ENCODE assay signal across 8 cellular contexts in the genomic region with DNA sequence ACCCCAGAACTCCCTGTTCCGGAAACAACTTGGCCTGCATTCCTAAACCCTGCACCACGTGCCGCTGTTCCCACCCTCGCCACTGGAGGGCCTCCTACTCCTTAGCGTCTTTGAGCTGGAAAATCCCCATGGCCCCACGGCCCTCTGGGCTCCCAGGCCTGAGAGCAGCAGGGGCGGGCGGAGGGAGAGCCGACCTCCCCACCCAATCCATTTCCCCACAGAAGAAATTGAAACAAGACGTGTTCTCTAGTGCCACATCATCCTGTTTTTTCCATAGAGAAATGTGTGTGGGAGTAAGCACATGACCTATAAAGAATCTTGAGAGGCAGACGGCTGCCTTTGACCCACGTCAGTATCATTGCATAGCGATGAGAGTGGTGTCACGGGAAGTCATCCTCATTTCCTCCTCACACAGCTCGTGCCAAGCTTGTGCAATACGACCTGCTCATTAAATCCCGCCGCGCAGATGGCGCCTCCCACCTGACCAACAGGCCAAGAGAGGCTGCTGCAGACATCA.
DNase-seq lines count a peak whose midpoint lies in the region; ATAC-seq and TF ChIP-seq lines count a peak whose summit lies in the region.

No MANE protein-coding gene starts in this region.

- no peak overlapping the region for H3K27ac Mint-ChIP-seq in naive thymus-derived CD4-positive, alpha-beta T cell

- peak; percentile 14 for DNase-seq in DMS153 treated with DMSO at 0.1 percent for 48 hours (lab: John Stamatoyannopoulos, UW; ENCODE audit: unreplicated experiment)
- peak; percentile 89 for DNase-seq in left cardiac atrium
- no peak for DNase-seq in naive thymus-derived CD4-positive, alpha-beta T cell

- no peaks in the 10 kb centered on the region; the same call in 1 of the 2 replicates for H3K9me3 ChIP-seq in Loucy (ENCODE audit: insufficient read depth, low read depth, low read length)
- no peaks in the 10 kb centered on the region for H3K9me3 ChIP-seq in skeletal muscle satellite cell (replicated peaks; ENCODE audit: low read length)
- no peaks in the 10 kb centered on the region for H3K9me3 ChIP-seq in naive thymus-derived CD4-positive, alpha-beta T cell (ENCODE audit: control insufficient read depth in 2 of 3, low read length in 3 of 3)

- CTCF ChIA-PET in naive thymus-derived CD4-positive, alpha-beta T cell (lab: Charles Lee), result no interaction called here

- ATAC-seq in left cardiac atrium (peak; percentile 90 to 98), GM19351 (IDR thresholded peaks at IDR 0.05; ENCODE audit: unreplicated experiment) (no peak), GM19328 (IDR thresholded peaks at IDR 0.05; ENCODE audit: unreplicated experiment) (no peak)
- ATAC-seq in naive thymus-derived CD4-positive, alpha-beta T cell, result no peak

- H3K9ac ChIP-seq in Loucy (ENCODE audit: low read depth, low read length, poor library complexity, severe bottlenecking) (no peak overlapping the region), skeletal muscle satellite cell (ENCODE audit: low read depth, low read length) (peak overlapping the region; percentile 68)

- no peak overlapping the region for H3K4me3 Mint-ChIP-seq in naive thymus-derived CD4-positive, alpha-beta T cell

- no peak overlapping the region for H3K4me2 ChIP-seq in Loucy (ENCODE audit: low read depth, low read length, poor library complexity, severe bottlenecking)
- H3K4me2 ChIP-seq in skeletal muscle satellite cell (ENCODE audit: low read length), result peak overlapping the region; percentile 72

- H3K36me3 Mint-ChIP-seq in naive thymus-derived CD4-positive, alpha-beta T cell, result no peaks in the 10 kb centered on the region

- H3K4me3 ChIP-seq in Loucy (ENCODE audit: low read length, poor library complexity, severe bottlenecking) (no peak overlapping the region), WI38 (ENCODE audit: low read depth, low read length) (peak overlapping the region; percentile 29), skeletal muscle satellite cell (ENCODE audit: low read length) (peak overlapping the region; percentile 41)
- no peak overlapping the region for H3K4me3 ChIP-seq in naive thymus-derived CD4-positive, alpha-beta T cell (ENCODE audit: low read length)

- H3F3A ChIP-seq in Loucy (ENCODE audit: low read depth), result no peaks in the 10 kb centered on the region

- H4K20me1 ChIP-seq in Loucy (ENCODE audit: insufficient read depth, low read length, poor library complexity, severe bottlenecking), result no peaks in the 10 kb centered on the region

- POLR2A ChIA-PET in naive thymus-derived CD4-positive, alpha-beta T cell (lab: Charles Lee), result no interaction called here

- intact Hi-C loops in left cardiac atrium (cut with DNase I), result loop anchor here in 1 of 2 donors (10.0 kb wide), 1 partner anchor 126 kb away; no protein-coding TSS in a partner anchor
- intact Hi-C loops in naive thymus-derived CD4-positive, alpha-beta T cell (cut with micrococcal nuclease), result no loop called here

- TF ChIP-seq CTCF in Loucy (conservative IDR thresholded peaks at IDR 0.05; ENCODE audit: low read length) (peak; percentile 51), WI38 (IDR thresholded peaks at IDR 0.05; ENCODE audit: low read depth, low read length) (peak; percentile 61)

- H3K9me2 ChIP-seq in Loucy (replicated peaks; ENCODE audit: low read depth, low read length), result no peaks in the 10 kb centered on the region

- H3K79me2 ChIP-seq in Loucy (ENCODE audit: insufficient read depth, low read length), result no peaks in the 10 kb centered on the region

- H3K36me3 ChIP-seq in Loucy (ENCODE audit: insufficient read depth, low read length) (no peaks in the 10 kb centered on the region), skeletal muscle satellite cell (ENCODE audit: insufficient read depth, low read length) (no peaks in the 10 kb centered on the region)
- H3K36me3 ChIP-seq in naive thymus-derived CD4-positive, alpha-beta T cell (ENCODE audit: control insufficient read depth in 2 of 3, insufficient read depth in 3 of 3, low read length in 3 of 3), result no peaks in the 10 kb centered on the region

- no peaks in the 10 kb centered on the region for H3K27me3 ChIP-seq in Loucy (ENCODE audit: insufficient read depth, low read length, poor library complexity, severe bottlenecking)
- H3K27me3 ChIP-seq in skeletal muscle satellite cell (ENCODE audit: control insufficient read depth, insufficient read depth, low read length), result no peaks in the 10 kb centered on the region
- H3K27me3 ChIP-seq in naive thymus-derived CD4-positive, alpha-beta T cell (ENCODE audit: control insufficient read depth in 2 of 2, insufficient read depth in 2 of 2, low read length in 2 of 2), result no peaks in the 10 kb centered on the region

- peaks cover 0 to 6% (median 2%) of the 10 kb centered on the region in 11 donors for H3K9me3 Mint-ChIP-seq in naive thymus-derived CD4-positive, alpha-beta T cell

- no peaks in the 10 kb centered on the region for H3K4me1 ChIP-seq in Loucy (ENCODE audit: insufficient read depth, low read length, poor library complexity, severe bottlenecking)
- peaks cover 16% of the 10 kb centered on the region for H3K4me1 ChIP-seq in skeletal muscle satellite cell (ENCODE audit: control insufficient read depth, insufficient read depth, low read length)
- no peaks in the 10 kb centered on the region for H3K4me1 ChIP-seq in naive thymus-derived CD4-positive, alpha-beta T cell (ENCODE audit: control insufficient read depth in 2 of 2, insufficient read depth in 2 of 2, low read length in 2 of 2)

- peaks cover 0 to 5% (median 0%) of the 10 kb centered on the region in 5 donors for H3K27me3 Mint-ChIP-seq in naive thymus-derived CD4-positive, alpha-beta T cell

- H2AFZ ChIP-seq in Loucy (ENCODE audit: low read length), result no peak overlapping the region

- H3K4me1 Mint-ChIP-seq in naive thymus-derived CD4-positive, alpha-beta T cell, result no peaks in the 10 kb centered on the region

- H3K27ac ChIP-seq in naive thymus-derived CD4-positive, alpha-beta T cell (ENCODE audit: low read depth, low read length), result no peak overlapping the region

Comparison
In these comparisons a context has a peak if more than half of its experiments do, and no peak if none do; other contexts are left out.
1. DNase-seq: peak in DMS153 treated with DMSO at 0.1 percent for 48 hours (single experiment) and left cardiac atrium (single experiment); none in naive thymus-derived CD4-positive, alpha-beta T cell (0 of 9).
2. H3K4me3 ChIP-seq: peak in WI38 (single experiment) and skeletal muscle satellite cell (single experiment); none in Loucy (single experiment) and naive thymus-derived CD4-positive, alpha-beta T cell (single experiment).
3. ATAC-seq: peak in left cardiac atrium (2 of 2); none in GM19351 (single experiment), GM19328 (single experiment) and naive thymus-derived CD4-positive, alpha-beta T cell (single experiment).